In genomic region chr6:98880486-98880885, GRCh38 we compare ENCODE assay signal across 13 cellular contexts. TPM values are rescaled to one million over a fixed set of nuclear protein-coding genes. Genes with fewer than 3 reads are reported as not detected.
DNase-seq lines count a peak whose midpoint lies in the region; ATAC-seq and TF ChIP-seq lines count a peak whose summit lies in the region.
"Had no signal": no experiment of that assay in that cellular context is flagged by ENCODE, and none has a peak within 500 bp of the region (broad histone marks: within the 10 kb centered on the region; RNA-seq: fewer than 3 reads in every experiment).

No MANE protein-coding gene starts in this region.

- H3K4me1 Mint-ChIP-seq in progenitor cell of endocrine pancreas (ENCODE audit: low read depth): peaks cover 7% of the 10 kb centered on the region
- H3K4me1 Mint-ChIP-seq in naive thymus-derived CD4-positive, alpha-beta T cell: peaks cover 0 to 9% (median 0%) of the 10 kb centered on the region in 7 donors

- no peaks in the 10 kb centered on the region for H3K27me3 Mint-ChIP-seq in progenitor cell of endocrine pancreas
- no peaks in the 10 kb centered on the region for H3K27me3 Mint-ChIP-seq in naive thymus-derived CD4-positive, alpha-beta T cell

- H3K27ac ChIP-seq in WERI-Rb-1: no peak overlapping the region
- no peak overlapping the region for H3K27ac ChIP-seq in naive thymus-derived CD4-positive, alpha-beta T cell (ENCODE audit: low read depth, low read length)
- H3K27ac ChIP-seq: epithelial cell of prostate had no signal

- H3K4me1 ChIP-seq in naive thymus-derived CD4-positive, alpha-beta T cell (ENCODE audit: control insufficient read depth in 2 of 2, insufficient read depth in 2 of 2, low read length in 2 of 2): no peaks in the 10 kb centered on the region

- H3K36me3 ChIP-seq in WERI-Rb-1: no peaks in the 10 kb centered on the region; the same call in 1 of the 2 replicates
- H3K36me3 ChIP-seq in naive thymus-derived CD4-positive, alpha-beta T cell (ENCODE audit: control insufficient read depth in 2 of 3, insufficient read depth in 3 of 3, low read length in 3 of 3): peaks cover 0 to 12% (median 0%) of the 10 kb centered on the region in 3 experiments

- CTCF ChIA-PET in naive thymus-derived CD4-positive, alpha-beta T cell (lab: Charles Lee): no interaction called here

- ATAC-seq in GM18517 (IDR thresholded peaks at IDR 0.05; ENCODE audit: unreplicated experiment) (peak; percentile 96), GM21360 (IDR thresholded peaks at IDR 0.05; ENCODE audit: unreplicated experiment) (peak; percentile 89), HG03095 (IDR thresholded peaks at IDR 0.05; ENCODE audit: unreplicated experiment) (peak; percentile 80)
- ATAC-seq in naive thymus-derived CD4-positive, alpha-beta T cell: no peak

- no peaks in the 10 kb centered on the region for H3K27me3 ChIP-seq in WERI-Rb-1 (ENCODE audit: insufficient read depth, low read depth, severe bottlenecking)
- H3K27me3 ChIP-seq in naive thymus-derived CD4-positive, alpha-beta T cell (ENCODE audit: control insufficient read depth in 2 of 2, insufficient read depth in 2 of 2, low read length in 2 of 2): no peaks in the 10 kb centered on the region

- POLR2A ChIA-PET in naive thymus-derived CD4-positive, alpha-beta T cell (lab: Charles Lee): no interaction called here

- no peak overlapping the region for H3K27ac Mint-ChIP-seq in progenitor cell of endocrine pancreas
- no peak overlapping the region for H3K27ac Mint-ChIP-seq in naive thymus-derived CD4-positive, alpha-beta T cell

- H3K4me3 Mint-ChIP-seq in progenitor cell of endocrine pancreas (ENCODE audit: low read depth): no peak overlapping the region
- H3K4me3 Mint-ChIP-seq in naive thymus-derived CD4-positive, alpha-beta T cell: no peak overlapping the region

- H3K9me3 ChIP-seq in WERI-Rb-1 (ENCODE audit: severe bottlenecking): no peaks in the 10 kb centered on the region
- H3K9me3 ChIP-seq in naive thymus-derived CD4-positive, alpha-beta T cell (ENCODE audit: control insufficient read depth in 2 of 3, low read length in 3 of 3): no peaks in the 10 kb centered on the region

- no peak overlapping the region for H3K4me3 ChIP-seq in WERI-Rb-1 (ENCODE audit: low read depth, low read length)
- no peak overlapping the region for H3K4me3 ChIP-seq in naive thymus-derived CD4-positive, alpha-beta T cell (ENCODE audit: low read length)

- intact Hi-C loops in naive thymus-derived CD4-positive, alpha-beta T cell (cut with micrococcal nuclease): loop anchor here in 1 of 2 donors (5.0 kb wide), 1 partner anchor 67 kb away; the partner anchor contains the start of gene FBXL4

- DNase-seq in OCI-M1 (lab: John Stamatoyannopoulos, UW) (peak; percentile 18), WERI-Rb-1 (no peak), progenitor cell of endocrine pancreas (ENCODE audit: low spot score, unreplicated experiment) (no peak), Ammon's horn (ENCODE audit: low spot score) (no peak)
- no peak for DNase-seq in naive thymus-derived CD4-positive, alpha-beta T cell
- DNase-seq: DMS79 treated with DMSO at 0.1 percent for 48 hours; stimulated activated CD8-positive, alpha-beta memory T cell treated with anti-CD3 and anti-CD28 coated beads, Interleukin-4, amount 100 ng/mL, for 48 hours had no signal

- peaks cover 2% of the 10 kb centered on the region for H3K36me3 Mint-ChIP-seq in progenitor cell of endocrine pancreas (ENCODE audit: insufficient read depth)
- peaks cover 15 to 59% (median 37%) of the 10 kb centered on the region in 5 donors for H3K36me3 Mint-ChIP-seq in naive thymus-derived CD4-positive, alpha-beta T cell

- H3K9me3 Mint-ChIP-seq in progenitor cell of endocrine pancreas (ENCODE audit: low read depth): no peaks in the 10 kb centered on the region
- no peaks in the 10 kb centered on the region for H3K9me3 Mint-ChIP-seq in naive thymus-derived CD4-positive, alpha-beta T cell

- TF ChIP-seq CTCF in WERI-Rb-1 (IDR thresholded peaks at IDR 0.05; ENCODE audit: low read depth, low read length) (no peak), progenitor cell of endocrine pancreas (IDR thresholded peaks at IDR 0.05; ENCODE audit: unreplicated experiment) (no peak)

RNA-seq across cellular contexts. Expression of gene POU3F2, which starts 46.1 kb away (rescaled TPM):
- total RNA-seq in progenitor cell of endocrine pancreas: 1.4 and 1.5 TPM in 2 replicates
- not detected for total RNA-seq in naive thymus-derived CD4-positive, alpha-beta T cell
- polyA plus RNA-seq in naive thymus-derived CD4-positive, alpha-beta T cell: not detected
- total RNA-seq: kidney epithelial cell, renal cortical epithelial cell had no signal
